8 cellular contexts compared by ENCODE assay signal in the genomic region with DNA sequence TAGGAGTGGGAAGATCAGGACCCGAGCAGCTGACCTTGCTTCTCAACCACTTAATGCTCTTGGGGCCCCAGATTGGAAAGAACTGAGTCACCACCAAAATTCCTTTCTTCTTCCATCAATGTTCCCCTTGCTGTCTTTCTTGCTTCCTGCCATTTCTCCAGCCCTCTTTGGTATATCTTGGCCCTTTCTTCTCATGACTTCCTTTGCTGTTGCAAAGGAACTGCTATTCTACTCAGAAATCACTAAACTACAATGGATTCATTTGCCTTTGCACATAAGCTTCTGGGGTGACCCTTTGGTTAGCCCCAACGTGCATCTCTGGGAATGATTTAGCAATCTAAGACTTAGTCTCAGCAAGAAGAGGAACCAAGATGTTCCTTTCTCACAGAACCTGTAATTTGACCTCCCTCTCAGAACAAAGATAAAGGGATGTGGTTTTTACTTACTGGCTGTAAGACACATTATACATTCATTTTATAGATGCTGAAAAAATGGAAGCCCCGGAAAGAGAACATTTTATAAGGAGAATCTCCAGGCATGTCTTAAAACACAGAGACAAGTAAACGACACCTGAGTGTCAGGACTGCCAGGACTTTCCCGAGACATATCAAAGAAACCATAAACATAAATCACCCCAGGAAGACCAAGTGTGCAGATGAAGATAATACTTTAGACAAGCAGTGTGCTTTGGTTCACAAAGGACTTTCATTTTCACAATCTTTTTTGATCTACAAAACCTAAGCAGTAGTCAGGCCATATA.
DNase-seq lines count a peak whose midpoint lies in the region; ATAC-seq and TF ChIP-seq lines count a peak whose summit lies in the region.

No MANE protein-coding gene starts in this region.

- TF ChIP-seq CTCF in HL-60 (IDR thresholded peaks at IDR 0.05; ENCODE audit: insufficient read depth, low read length) (no peak), brain microvascular endothelial cell (IDR thresholded peaks at IDR 0.05; ENCODE audit: low read depth, low read length, missing control alignments) (no peak), WTC11 (IDR thresholded peaks at IDR 0.05) (no peak)

- intact Hi-C loops in CD4-positive, alpha-beta memory T cell (cut with micrococcal nuclease): loop anchor here (5.0 kb wide), 1 partner anchor 51 kb away; no protein-coding TSS in a partner anchor

- CTCF ChIA-PET in CD4-positive, alpha-beta memory T cell (lab: Charles Lee; ENCODE audit: partially characterized antibody): interaction anchor here (1.1 to 1.7 kb wide), 3 partner anchors 10 to 32 kb away, joined by 3 to 4 read pairs (median 3); no protein-coding TSS in a partner anchor
- CTCF ChIA-PET in WTC11 (lab: Charles Lee): no interaction called here

- H3K36me3 ChIP-seq in CD4-positive, alpha-beta memory T cell (ENCODE audit: insufficient read depth, low read length): no peaks in the 10 kb centered on the region
- H3K36me3 ChIP-seq in brain microvascular endothelial cell (replicated peaks): no peaks in the 10 kb centered on the region
- no peaks in the 10 kb centered on the region for H3K36me3 ChIP-seq in H7 (replicated peaks; ENCODE audit: control insufficient read depth, insufficient read depth, low read length)

- in situ Hi-C loops in brain microvascular endothelial cell (cut with HindIII; ENCODE audit: low pct_ligation_motif_present, low sequenced_read_pairs): no loop called here

- no peaks in the 10 kb centered on the region for H3K9me3 Mint-ChIP-seq in CD4-positive, alpha-beta memory T cell
- H3K9me3 Mint-ChIP-seq in WTC11: peaks cover 11% of the 10 kb centered on the region

- H3K9me3 ChIP-seq in CD4-positive, alpha-beta memory T cell (ENCODE audit: control insufficient read depth in 1 of 2, low read length in 2 of 2): no peaks in the 10 kb centered on the region

- peaks cover 22% of the 10 kb centered on the region for H3K4me1 ChIP-seq in CD4-positive, alpha-beta memory T cell (ENCODE audit: insufficient read depth, low read length)

- H3K27ac Mint-ChIP-seq in CD4-positive, alpha-beta memory T cell: peak overlapping the region; percentile 74 to 98 (median 96)
- no peak overlapping the region for H3K27ac Mint-ChIP-seq in WTC11

- H3K27ac ChIP-seq in CD4-positive, alpha-beta memory T cell (ENCODE audit: low read depth, low read length): peak overlapping the region; percentile 36
- H3K27ac ChIP-seq in HL-60 (replicated peaks): peak overlapping the region; percentile 36
- H3K27ac ChIP-seq in brain microvascular endothelial cell: peak overlapping the region; percentile 87

- no peak overlapping the region for H3K4me3 ChIP-seq in CD4-positive, alpha-beta memory T cell (ENCODE audit: low read length in 2 of 2)
- H3K4me3 ChIP-seq in HL-60 (replicated peaks; ENCODE audit: insufficient read depth, low read length) (no peak overlapping the region), brain microvascular endothelial cell (ENCODE audit: low read depth, low read length) (no peak overlapping the region), H7 (ENCODE audit: insufficient read depth, low read depth, low read length) (no peak overlapping the region)

- peak in 4 of 5 donors; percentile 23 to 42 (median 38) for DNase-seq in CD4-positive, alpha-beta memory T cell
- peak; percentile 39 to 79 for DNase-seq in HL-60 (ENCODE audit: low read depth in 1 of 2, low spot score in 1 of 2)
- DNase-seq in brain microvascular endothelial cell: peak; percentile 57
- no peak for DNase-seq in H7
- DNase-seq in WTC11 (ENCODE audit: low spot score): no peak
- no peak for DNase-seq in activated CD8-positive, alpha-beta memory T cell treated with anti-CD3 and anti-CD28 coated beads for 24 hours
- DNase-seq in epidermal melanocyte (ENCODE audit: insufficient read length, low spot score): no peak

- peak; percentile 66 for ATAC-seq in GM21360 (IDR thresholded peaks at IDR 0.05; ENCODE audit: unreplicated experiment)
- no peak for ATAC-seq in WTC11

- POLR2A ChIA-PET in CD4-positive, alpha-beta memory T cell (lab: Charles Lee; ENCODE audit: partially characterized antibody): interaction anchor here (0.8 to 1.6 kb wide), 3 partner anchors 8 to 56 kb away, joined by 3 to 4 read pairs (median 3); no protein-coding TSS in a partner anchor
- POLR2A ChIA-PET in WTC11 (lab: Charles Lee): no interaction called here

- H3K27me3 Mint-ChIP-seq in CD4-positive, alpha-beta memory T cell: no peaks in the 10 kb centered on the region
- peaks cover 2% of the 10 kb centered on the region; the same call in 1 of the 2 replicates for H3K27me3 Mint-ChIP-seq in WTC11 (ENCODE audit: low read depth)

- peak overlapping the region; percentile 61 to 87 (median 80) for H3K4me3 Mint-ChIP-seq in CD4-positive, alpha-beta memory T cell
- H3K4me3 Mint-ChIP-seq in WTC11: no peak overlapping the region

- H3K36me3 Mint-ChIP-seq in CD4-positive, alpha-beta memory T cell: no peaks in the 10 kb centered on the region
- H3K36me3 Mint-ChIP-seq in WTC11: no peaks in the 10 kb centered on the region

- no peaks in the 10 kb centered on the region for H3K27me3 ChIP-seq in CD4-positive, alpha-beta memory T cell (ENCODE audit: insufficient read depth, low read length)
- H3K27me3 ChIP-seq in HL-60 (ENCODE audit: insufficient read depth, poor library complexity, severe bottlenecking) (no peaks in the 10 kb centered on the region), brain microvascular endothelial cell (replicated peaks) (no peaks in the 10 kb centered on the region), H7 (ENCODE audit: control insufficient read depth, insufficient read depth, low read length) (no peaks in the 10 kb centered on the region)

- H3K4me1 Mint-ChIP-seq in CD4-positive, alpha-beta memory T cell: peaks cover 11 to 39% (median 18%) of the 10 kb centered on the region in 4 donors
- peaks cover 2% of the 10 kb centered on the region; the same call in 1 of the 2 replicates for H3K4me1 Mint-ChIP-seq in WTC11

TF ChIP-seq in WTC11, 78 proteins besides CTCF, POLR2A, EP300 and RAD21:
- TF ChIP-seq ZNF121 (CRISPR knock-in tag; IDR thresholded peaks at IDR 0.05) (no peak), ZNF423 (CRISPR knock-in tag; IDR thresholded peaks at IDR 0.05) (no peak), MYBL2 (CRISPR knock-in tag; IDR thresholded peaks at IDR 0.05) (no peak), RORB (CRISPR knock-in tag; IDR thresholded peaks at IDR 0.05) (no peak), CBFB (CRISPR knock-in tag; IDR thresholded peaks at IDR 0.05; ENCODE audit: low read depth) (no peak)
- TF ChIP-seq, protein P1, sequence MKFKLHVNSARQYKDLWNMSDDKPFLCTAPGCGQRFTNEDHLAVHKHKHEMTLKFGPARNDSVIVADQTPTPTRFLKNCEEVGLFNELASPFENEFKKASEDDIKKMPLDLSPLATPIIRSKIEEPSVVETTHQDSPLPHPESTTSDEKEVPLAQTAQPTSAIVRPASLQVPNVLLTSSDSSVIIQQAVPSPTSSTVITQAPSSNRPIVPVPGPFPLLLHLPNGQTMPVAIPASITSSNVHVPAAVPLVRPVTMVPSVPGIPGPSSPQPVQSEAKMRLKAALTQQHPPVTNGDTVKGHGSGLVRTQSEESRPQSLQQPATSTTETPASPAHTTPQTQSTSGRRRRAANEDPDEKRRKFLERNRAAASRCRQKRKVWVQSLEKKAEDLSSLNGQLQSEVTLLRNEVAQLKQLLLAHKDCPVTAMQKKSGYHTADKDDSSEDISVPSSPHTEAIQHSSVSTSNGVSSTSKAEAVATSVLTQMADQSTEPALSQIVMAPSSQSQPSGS (CRISPR knock-in tag; IDR thresholded peaks at IDR 0.05; ENCODE audit: borderline replicate concordance, low read depth): no peak
- TF ChIP-seq, protein P2, sequence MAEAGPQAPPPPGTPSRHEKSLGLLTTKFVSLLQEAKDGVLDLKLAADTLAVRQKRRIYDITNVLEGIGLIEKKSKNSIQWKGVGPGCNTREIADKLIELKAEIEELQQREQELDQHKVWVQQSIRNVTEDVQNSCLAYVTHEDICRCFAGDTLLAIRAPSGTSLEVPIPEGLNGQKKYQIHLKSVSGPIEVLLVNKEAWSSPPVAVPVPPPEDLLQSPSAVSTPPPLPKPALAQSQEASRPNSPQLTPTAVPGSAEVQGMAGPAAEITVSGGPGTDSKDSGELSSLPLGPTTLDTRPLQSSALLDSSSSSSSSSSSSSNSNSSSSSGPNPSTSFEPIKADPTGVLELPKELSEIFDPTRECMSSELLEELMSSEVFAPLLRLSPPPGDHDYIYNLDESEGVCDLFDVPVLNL (CRISPR knock-in tag; IDR thresholded peaks at IDR 0.05; ENCODE audit: borderline replicate concordance, low read depth): no peak
- TF ChIP-seq, protein P3, sequence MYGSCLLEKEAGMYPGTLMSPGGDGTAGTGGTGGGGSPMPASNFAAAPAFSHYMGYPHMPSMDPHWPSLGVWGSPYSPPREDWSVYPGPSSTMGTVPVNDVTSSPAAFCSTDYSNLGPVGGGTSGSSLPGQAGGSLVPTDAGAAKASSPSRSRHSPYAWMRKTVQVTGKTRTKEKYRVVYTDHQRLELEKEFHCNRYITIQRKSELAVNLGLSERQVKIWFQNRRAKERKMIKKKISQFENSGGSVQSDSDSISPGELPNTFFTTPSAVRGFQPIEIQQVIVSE (CRISPR knock-in tag; IDR thresholded peaks at IDR 0.05; ENCODE audit: borderline replicate concordance): no peak

Comparison
In these comparisons a context has a peak if more than half of its experiments do, and no peak if none do; other contexts are left out.
1. DNase-seq: peak in CD4-positive, alpha-beta memory T cell (4 of 5), HL-60 (2 of 2) and brain microvascular endothelial cell (single experiment); none in H7 (single experiment), WTC11 (single experiment), activated CD8-positive, alpha-beta memory T cell treated with anti-CD3 and anti-CD28 coated beads for 24 hours (single experiment) and epidermal melanocyte (single experiment).
2. H3K27ac ChIP-seq: peak in every context shown above with its lines; median percentile 87 in brain microvascular endothelial cell; 36 in CD4-positive, alpha-beta memory T cell; 36 in HL-60.